In genomic region chr11:19722702-19723101, GRCh38 we compare ENCODE assay signal across 21 cellular contexts. TPM values are rescaled to one million over a fixed set of nuclear protein-coding genes. Genes with fewer than 3 reads are reported as not detected.
DNase-seq lines count a peak whose midpoint lies in the region; ATAC-seq and TF ChIP-seq lines count a peak whose summit lies in the region.
"Had no signal": no experiment of that assay in that cellular context is flagged by ENCODE, and none has a peak within 500 bp of the region (broad histone marks: within the 10 kb centered on the region; RNA-seq: fewer than 3 reads in every experiment).

No MANE protein-coding gene starts in this region.

- no peaks in the 10 kb centered on the region for H3K9me3 Mint-ChIP-seq in activated naive CD4-positive, alpha-beta T cell treated with anti-CD3 and anti-CD28 coated beads, Interleukin-2, amount 10 ng/mL, durations not matched to agents 7 days and 5 days
- H3K9me3 Mint-ChIP-seq in activated T-helper 1 cell treated with anti-CD3 and anti-CD28 coated beads, Interleukin-12 subunit alpha, Interleukin-12 subunit beta, Interleukin-2, Interleukin-4 antibody, amounts not matched to agents 30 ng/mL and 10 ng/mL and 1 ng/mL, durations not matched to agents 14 hours and 24 hours and 36 hours: no peaks in the 10 kb centered on the region
- H3K9me3 Mint-ChIP-seq: endodermal cell; natural killer cell treated with Interleukin-12 subunit alpha and Interleukin-12 subunit beta and Interleukin-15 and Interleukin-18, amount 100 ng/mL, for 72 hours had no signal

- peak overlapping the region; percentile 90 for H3K27ac Mint-ChIP-seq in activated naive CD4-positive, alpha-beta T cell treated with anti-CD3 and anti-CD28 coated beads, Interleukin-2, amount 10 ng/mL, durations not matched to agents 7 days and 5 days
- peak overlapping the region; percentile 98 for H3K27ac Mint-ChIP-seq in T-helper 17 cell
- H3K27ac Mint-ChIP-seq in activated T-helper 1 cell treated with anti-CD3 and anti-CD28 coated beads, Interleukin-12 subunit alpha, Interleukin-12 subunit beta, Interleukin-2, Interleukin-4 antibody, amounts not matched to agents 30 ng/mL and 10 ng/mL and 1 ng/mL, durations not matched to agents 14 hours and 24 hours and 36 hours: no peak overlapping the region
- H3K27ac Mint-ChIP-seq: endodermal cell had no signal

- TF ChIP-seq EP300 in tibial nerve (IDR thresholded peaks at IDR 0.05): no peak

- H3K4me3 Mint-ChIP-seq in activated naive CD4-positive, alpha-beta T cell treated with anti-CD3 and anti-CD28 coated beads, Interleukin-2, amount 10 ng/mL, durations not matched to agents 7 days and 5 days: no peak overlapping the region
- H3K4me3 Mint-ChIP-seq in T-helper 17 cell: no peak overlapping the region
- no peak overlapping the region for H3K4me3 Mint-ChIP-seq in activated T-helper 1 cell treated with anti-CD3 and anti-CD28 coated beads, Interleukin-12 subunit alpha, Interleukin-12 subunit beta, Interleukin-2, Interleukin-4 antibody, amounts not matched to agents 30 ng/mL and 10 ng/mL and 1 ng/mL, durations not matched to agents 14 hours and 24 hours and 36 hours
- H3K4me3 Mint-ChIP-seq: endodermal cell had no signal

- no peak for DNase-seq in activated naive CD4-positive, alpha-beta T cell treated with anti-CD3 and anti-CD28 coated beads, Interleukin-2, amount 10 ng/mL, durations not matched to agents 7 days and 5 days
- DNase-seq in activated naive CD4-positive, alpha-beta T cell (lab: John Stamatoyannopoulos, UW): no peak
- DNase-seq in T-helper 17 cell (no peak), islet precursor cell (peak; percentile 39), tibial nerve (ENCODE audit: low spot score in 2 of 2) (no peak), NCI-H345 treated with DMSO at 0.1 percent for 48 hours (lab: John Stamatoyannopoulos, UW; ENCODE audit: unreplicated experiment) (no peak), spleen (no peak)
- no peak for DNase-seq in activated T-helper 1 cell treated with anti-CD3 and anti-CD28 coated beads, Interleukin-12 subunit alpha, Interleukin-12 subunit beta, Interleukin-2, Interleukin-4 antibody, amounts not matched to agents 30 ng/mL and 10 ng/mL and 1 ng/mL, durations not matched to agents 14 hours and 24 hours and 36 hours (ENCODE audit: low spot score)
- DNase-seq: activated naive CD4-positive, alpha-beta T cell treated with anti-CD3 and anti-CD28 coated beads, Interleukin-2, amount 50 U/mL, for 16 hours; endodermal cell; foreskin keratinocyte; lower lobe of right lung; NCI-H2029 treated with DMSO at 0.1 percent for 48 hours; NCI-H526; Peyer's patch; T-helper 2 cell; testis had no signal

- WGBS in tibial nerve, 2 donors: 61 to 62% methylated on average over 5 of the region's 5 CpGs
- 74 to 93% (median 87%) methylated on average over 5 of the region's 5 CpGs for WGBS in spleen, 5 donors

- CTCF ChIA-PET in activated naive CD4-positive, alpha-beta T cell treated with anti-CD3 and anti-CD28 coated beads, Interleukin-2, amount 10 ng/mL, durations not matched to agents 7 days and 5 days (lab: Charles Lee): interaction anchor here (1.3 kb wide), 1 partner anchor 20 kb away, joined by 3 read pairs; no protein-coding TSS in a partner anchor

- peaks cover 5% of the 10 kb centered on the region for H3K27me3 Mint-ChIP-seq in activated naive CD4-positive, alpha-beta T cell treated with anti-CD3 and anti-CD28 coated beads, Interleukin-2, amount 10 ng/mL, durations not matched to agents 7 days and 5 days
- H3K27me3 Mint-ChIP-seq in T-helper 17 cell: no peaks in the 10 kb centered on the region
- peaks cover 25% of the 10 kb centered on the region for H3K27me3 Mint-ChIP-seq in activated T-helper 1 cell treated with anti-CD3 and anti-CD28 coated beads, Interleukin-12 subunit alpha, Interleukin-12 subunit beta, Interleukin-2, Interleukin-4 antibody, amounts not matched to agents 30 ng/mL and 10 ng/mL and 1 ng/mL, durations not matched to agents 14 hours and 24 hours and 36 hours (ENCODE audit: insufficient read depth)

- no peaks in the 10 kb centered on the region for H3K36me3 Mint-ChIP-seq in activated naive CD4-positive, alpha-beta T cell treated with anti-CD3 and anti-CD28 coated beads, Interleukin-2, amount 10 ng/mL, durations not matched to agents 7 days and 5 days
- peaks cover 3% of the 10 kb centered on the region for H3K36me3 Mint-ChIP-seq in T-helper 17 cell (ENCODE audit: low read depth)
- no peaks in the 10 kb centered on the region for H3K36me3 Mint-ChIP-seq in activated T-helper 1 cell treated with anti-CD3 and anti-CD28 coated beads, Interleukin-12 subunit alpha, Interleukin-12 subunit beta, Interleukin-2, Interleukin-4 antibody, amounts not matched to agents 30 ng/mL and 10 ng/mL and 1 ng/mL, durations not matched to agents 14 hours and 24 hours and 36 hours (ENCODE audit: low read depth)
- H3K36me3 Mint-ChIP-seq: natural killer cell treated with Interleukin-12 subunit alpha and Interleukin-12 subunit beta and Interleukin-15 and Interleukin-18, amount 100 ng/mL, for 72 hours had no signal

- TF ChIP-seq POLR2A in tibial nerve (IDR thresholded peaks at IDR 0.05) (no peak), spleen (IDR thresholded peaks at IDR 0.05) (no peak)

- H3K27ac ChIP-seq in tibial nerve (peak overlapping the region; percentile 10 to 88 (median 47)), spleen (peak overlapping the region in 1 of 8 donors; percentile 61)
- H3K27ac ChIP-seq: cardiac muscle cell, foreskin keratinocyte, psoas muscle, testis had no signal

- ATAC-seq in T-helper 17 cell: no peak

- H3K4me1 Mint-ChIP-seq in activated naive CD4-positive, alpha-beta T cell treated with anti-CD3 and anti-CD28 coated beads, Interleukin-2, amount 10 ng/mL, durations not matched to agents 7 days and 5 days: peaks cover 25% of the 10 kb centered on the region
- peaks cover 22% of the 10 kb centered on the region for H3K4me1 Mint-ChIP-seq in T-helper 17 cell
- H3K4me1 Mint-ChIP-seq in activated T-helper 1 cell treated with anti-CD3 and anti-CD28 coated beads, Interleukin-12 subunit alpha, Interleukin-12 subunit beta, Interleukin-2, Interleukin-4 antibody, amounts not matched to agents 30 ng/mL and 10 ng/mL and 1 ng/mL, durations not matched to agents 14 hours and 24 hours and 36 hours (ENCODE audit: low read depth): peaks cover 12% of the 10 kb centered on the region

- H3K27me3 ChIP-seq in tibial nerve: no peaks in the 10 kb centered on the region
- no peaks in the 10 kb centered on the region for H3K27me3 ChIP-seq in spleen (replicated peaks in 1 of 7)
- H3K27me3 ChIP-seq: MG63, Peyer's patch, testis had no signal

- intact Hi-C loops in spleen (cut with DNase I; ENCODE audit: low total_unique reads): no loop called here
- intact Hi-C loops in activated T-helper 1 cell treated with anti-CD3 and anti-CD28 coated beads, Interleukin-12 subunit alpha, Interleukin-12 subunit beta, Interleukin-2, Interleukin-4 antibody, amounts not matched to agents 30 ng/mL and 10 ng/mL and 1 ng/mL, durations not matched to agents 14 hours and 24 hours and 36 hours (cut with micrococcal nuclease): loop anchor here (1.0 kb wide), 1 partner anchor 10 kb away; the partner anchor contains the start of gene NAV2

- H3K9me3 ChIP-seq in T-helper 17 cell (ENCODE audit: control insufficient read depth, low read length, poor library complexity, severe bottlenecking) (peaks cover 3% of the 10 kb centered on the region), tibial nerve (no peaks in the 10 kb centered on the region), spleen (no peaks in the 10 kb centered on the region)
- H3K9me3 ChIP-seq: lower lobe of right lung, MG63, Peyer's patch, psoas muscle, testis had no signal

- H3K36me3 ChIP-seq in tibial nerve (no peaks in the 10 kb centered on the region), spleen (no peaks in the 10 kb centered on the region)
- H3K36me3 ChIP-seq: cardiac muscle cell, lower lobe of right lung, Peyer's patch had no signal

- no peak overlapping the region for H3K4me3 ChIP-seq in tibial nerve
- no peak overlapping the region for H3K4me3 ChIP-seq in spleen
- H3K4me3 ChIP-seq: cardiac muscle cell, lower lobe of right lung, MG63, Peyer's patch, psoas muscle, testis had no signal

- H3K4me1 ChIP-seq in tibial nerve (peaks cover 0 to 91% (median 30%) of the 10 kb centered on the region in 4 donors), spleen (peaks cover 0 to 14% (median 0%) of the 10 kb centered on the region in 6 donors)
- H3K4me1 ChIP-seq: psoas muscle, testis had no signal

- no peak for TF ChIP-seq CTCF in tibial nerve (IDR thresholded peaks at IDR 0.05)
- TF ChIP-seq CTCF in spleen (IDR thresholded peaks at IDR 0.05 in 8 of 11, conservative IDR thresholded peaks at IDR 0.05 in 3 of 11): no peak

RNA-seq across cellular contexts. Expression of gene NAV2, which starts 10.1 kb away (rescaled TPM):
- total RNA-seq in T-helper 17 cell (1 to 10 TPM in 1 of 2 donors, under 1 TPM in 1; 0.96 to 1.3 TPM), tibial nerve (10 to 100 TPM; 19.2 to 34.7 (median 25.8) TPM), spleen (10 to 100 TPM in 1 of 7 donors, 1 to 10 TPM in 6; 2.6 to 11.6 (median 6.2) TPM)
- polyA plus RNA-seq in spleen: 1 to 10 TPM in 1 of 3 donors, under 1 TPM in 2; 0.46 to 1.3 (median 0.48) TPM
- total RNA-seq in activated T-helper 1 cell treated with anti-CD3 and anti-CD28 coated beads, Interleukin-12 subunit alpha, Interleukin-12 subunit beta, Interleukin-2, Interleukin-4 antibody, amounts not matched to agents 30 ng/mL and 10 ng/mL and 1 ng/mL, durations not matched to agents 14 hours and 24 hours and 36 hours: 0.12 and 0.34 TPM in 2 replicates
